In the genomic region with DNA sequence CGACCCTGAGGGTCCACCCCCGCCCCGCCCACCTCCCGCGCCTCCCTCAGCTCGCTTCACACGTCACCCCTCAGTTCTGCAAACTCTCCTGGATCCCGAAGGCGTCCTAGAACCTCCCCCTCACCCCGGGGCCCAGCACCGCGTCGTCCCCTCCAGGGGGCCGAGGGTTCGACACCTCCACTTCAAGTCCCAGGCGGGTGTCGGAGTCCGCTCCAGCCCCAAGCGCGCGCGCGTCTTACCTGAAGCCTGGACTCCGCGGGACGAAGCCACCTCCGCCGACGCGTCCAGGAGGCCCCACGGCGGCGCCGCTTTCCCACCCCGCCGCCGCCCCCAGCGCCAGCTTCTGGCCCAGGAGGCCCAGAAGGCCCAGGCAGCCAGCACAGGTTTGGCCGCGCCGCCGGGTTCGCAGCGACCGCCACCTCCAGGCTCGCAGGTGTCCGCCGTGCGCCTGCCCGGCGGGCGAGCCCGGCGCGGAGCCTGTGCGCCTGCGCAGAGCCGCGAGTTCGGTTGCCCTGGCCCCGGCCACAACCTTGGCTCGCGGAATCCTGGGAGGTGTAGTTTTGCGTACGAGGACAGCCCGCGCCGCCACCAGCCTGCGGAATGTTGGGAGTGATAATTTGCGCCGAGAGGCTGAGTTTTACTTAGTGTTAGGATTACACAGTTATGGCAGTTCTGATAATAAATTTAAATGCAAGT, we compare ENCODE assay signal across 8 cellular contexts. TPM values are rescaled to one million over a fixed set of nuclear protein-coding genes. Genes with fewer than 3 reads are reported as not detected.
DNase-seq lines count a peak whose midpoint lies in the region; ATAC-seq and TF ChIP-seq lines count a peak whose summit lies in the region.

A gene (minus strand): TSS at position 483 of the 696 bp plus-strand sequence. CDS start 24,648 bp downstream, outside the sequence.

- peaks cover 5 to 26% (median 24%) of the 10 kb centered on the region in 4 donors for H3K4me1 ChIP-seq in upper lobe of left lung

- H3K27ac ChIP-seq in upper lobe of left lung, result peak within 1 kb of the TSS; percentile 60 to 82 (median 70)

- peak within 1 kb of the TSS; percentile 69 for H3K4me3 Mint-ChIP-seq in T-helper 2 cell treated with Interferon-gamma antibody and Interleukin-4, amounts not matched to agents 5 μg/mL and 100 μg/mL, for 36 hours
- peak within 1 kb of the TSS; percentile 67 for H3K4me3 Mint-ChIP-seq in progenitor cell of endocrine pancreas (ENCODE audit: low read depth)

- intact Hi-C loops in left ventricle myocardium superior (cut with micrococcal nuclease), result no loop called here

- H3K36me3 ChIP-seq in upper lobe of left lung, result no peaks in the 10 kb centered on the region

- TF ChIP-seq CTCF in progenitor cell of endocrine pancreas (IDR thresholded peaks at IDR 0.05; ENCODE audit: unreplicated experiment) (no peak), upper lobe of left lung (IDR thresholded peaks at IDR 0.05) (peak in 2 of 6 experiments; percentile 11 to 16)

- peaks cover 8% of the 10 kb centered on the region for H3K4me1 Mint-ChIP-seq in T-helper 2 cell treated with Interferon-gamma antibody and Interleukin-4, amounts not matched to agents 5 μg/mL and 100 μg/mL, for 36 hours (ENCODE audit: low read depth)
- peaks cover 5% of the 10 kb centered on the region for H3K4me1 Mint-ChIP-seq in progenitor cell of endocrine pancreas (ENCODE audit: low read depth)

- ATAC-seq in HG02642 (IDR thresholded peaks at IDR 0.05; ENCODE audit: poor library complexity, unreplicated experiment) (peak; percentile 95), left ventricle myocardium superior (peak; percentile 97), upper lobe of left lung (ENCODE audit: low FRiP score in 2 of 2) (peak; percentile 90 to 97)

- no peak for TF ChIP-seq EP300 in upper lobe of left lung (IDR thresholded peaks at IDR 0.05)

- TF ChIP-seq POLR2A in upper lobe of left lung (IDR thresholded peaks at IDR 0.05), result peak in 1 of 4 donors; percentile 72

- no peaks in the 10 kb centered on the region for H3K36me3 Mint-ChIP-seq in T-helper 2 cell treated with Interferon-gamma antibody and Interleukin-4, amounts not matched to agents 5 μg/mL and 100 μg/mL, for 36 hours (ENCODE audit: low read depth)
- H3K36me3 Mint-ChIP-seq in progenitor cell of endocrine pancreas (ENCODE audit: insufficient read depth), result no peaks in the 10 kb centered on the region

- H3K27me3 Mint-ChIP-seq in T-helper 2 cell treated with Interferon-gamma antibody and Interleukin-4, amounts not matched to agents 5 μg/mL and 100 μg/mL, for 36 hours (ENCODE audit: low read depth), result peaks cover 21% of the 10 kb centered on the region
- H3K27me3 Mint-ChIP-seq in progenitor cell of endocrine pancreas, result peaks cover 12% of the 10 kb centered on the region

- peak within 1 kb of the TSS; percentile 75 to 91 (median 76) for H3K4me3 ChIP-seq in upper lobe of left lung

- H3K27me3 ChIP-seq in upper lobe of left lung, result no peaks in the 10 kb centered on the region

- no peaks in the 10 kb centered on the region for H3K9me3 Mint-ChIP-seq in T-helper 2 cell treated with Interferon-gamma antibody and Interleukin-4, amounts not matched to agents 5 μg/mL and 100 μg/mL, for 36 hours
- no peaks in the 10 kb centered on the region for H3K9me3 Mint-ChIP-seq in progenitor cell of endocrine pancreas (ENCODE audit: low read depth)

- DNase-seq in GM03348 (ENCODE audit: low spot score) (peak; percentile 98), NCI-H146 (lab: John Stamatoyannopoulos, UW) (peak; percentile 77), anterior cingulate cortex (lab: John Stamatoyannopoulos, UW) (peak; percentile 34 to 93 (median 84)), left ventricle myocardium superior (peak; percentile 94), progenitor cell of endocrine pancreas (ENCODE audit: low spot score, unreplicated experiment) (peak; percentile 89), upper lobe of left lung (peak; percentile 91 to 97)
- DNase-seq in T-helper 2 cell treated with Interferon-gamma antibody and Interleukin-4, amounts not matched to agents 5 μg/mL and 100 μg/mL, for 36 hours (ENCODE audit: low spot score), result peak; percentile 84

- H3K9me3 ChIP-seq in upper lobe of left lung, result no peaks in the 10 kb centered on the region

- H3K27ac Mint-ChIP-seq in T-helper 2 cell treated with Interferon-gamma antibody and Interleukin-4, amounts not matched to agents 5 μg/mL and 100 μg/mL, for 36 hours, result no peak within 1 kb of the TSS
- no peak within 1 kb of the TSS for H3K27ac Mint-ChIP-seq in progenitor cell of endocrine pancreas

- 0 to 1% methylated on average over 8 to 11 of the region's 71 CpGs for WGBS in upper lobe of left lung, 2 donors

RNA-seq across cellular contexts. Expression of the gene that starts here (rescaled TPM):
- total RNA-seq in left ventricle myocardium superior, result 20.7 TPM
- total RNA-seq in progenitor cell of endocrine pancreas, result 20.0 and 21.6 TPM in 2 replicates
- total RNA-seq in upper lobe of left lung, result 10 to 100 TPM; 10.5 to 25.1 (median 14.1) TPM

Comparison
In these comparisons a context has a peak if more than half of its experiments do, and no peak if none do; other contexts are left out.
1. Peak in every context shown above with its lines: DNase-seq, ATAC-seq, H3K4me3 ChIP-seq and H3K27ac ChIP-seq.